Comparison of ENCODE assay signal across 8 cellular contexts in genomic region chrX:85003655-85004244, GRCh38. TPM values are rescaled to one million over a fixed set of nuclear protein-coding genes. Genes with fewer than 3 reads are reported as not detected.
DNase-seq lines count a peak whose midpoint lies in the region; ATAC-seq, FAIRE-seq and TF ChIP-seq lines count a peak whose summit lies in the region.

Gene APOOL, plus strand, starts transcription at chrX:85003877. Its CDS starts 36 bp downstream, at chrX:85003913.

- peak; percentile 40; the same call in 1 of the 2 replicates for TF ChIP-seq POLR2A in A549 (IDR thresholded peaks at IDR 0.05; ENCODE audit: low read length)

- H3K4me3 ChIP-seq in A549 (peak within 1 kb of the TSS; percentile 87), mammary epithelial cell (replicated peaks in 1 of 3; ENCODE audit: insufficient read depth in 1 of 3, low read depth in 2 of 3, low read length in 3 of 3) (peak within 1 kb of the TSS; percentile 55 to 76 (median 62)), smooth muscle cell (peak within 1 kb of the TSS; percentile 83)

- H3K4me2 ChIP-seq in A549 = peak within 1 kb of the TSS; percentile 92
- peak within 1 kb of the TSS; percentile 81 for H3K4me2 ChIP-seq in mammary epithelial cell (ENCODE audit: insufficient read depth, low read depth, low read length)
- H3K4me2 ChIP-seq in smooth muscle cell = peak within 1 kb of the TSS; percentile 87

- DNase-seq in A549 (ENCODE audit: low read depth in 1 of 2, low spot score in 1 of 2) (peak; percentile 55 to 93), NCI-H2171 treated with DMSO at 0.1 percent for 48 hours (lab: John Stamatoyannopoulos, UW) (peak; percentile 88), mammary epithelial cell (peak; percentile 87), iPS-NIHi7 (ENCODE audit: extremely low spot score) (peak; percentile 73), smooth muscle cell (lab: John Stamatoyannopoulos, UW; ENCODE audit: unreplicated experiment) (peak; percentile 12)

- in situ Hi-C loops in mammary epithelial cell (cut with MboI; ENCODE audit: low sequenced_read_pairs in 2 of 2) = no loop called here

- H2AFZ ChIP-seq in mammary epithelial cell (ENCODE audit: low read depth, low read length) (peak within 1 kb of the TSS; percentile 88), smooth muscle cell (ENCODE audit: low read depth) (peak within 1 kb of the TSS; percentile 87)

- H4K20me1 ChIP-seq in mammary epithelial cell (ENCODE audit: insufficient read depth, low read length) (no peaks in the 10 kb centered on the region), smooth muscle cell (ENCODE audit: low read depth) (no peaks in the 10 kb centered on the region)

- 1% methylated on average over 24 of the region's 24 CpGs for WGBS in A549 (ENCODE audit: missing lambda C conversion rate)
- 34% methylated on average over 16 of the region's 24 CpGs for WGBS in mammary epithelial cell (ENCODE audit: low coverage, missing lambda C conversion rate)
- WGBS in smooth muscle cell (ENCODE audit: low lambda C conversion rate) = 51% methylated on average over 24 of the region's 24 CpGs

- H3K4me1 ChIP-seq in A549 (0 out of 3 replicates have a peak, but pooled peaks cover 3% of the 10 kb centered on the region), mammary epithelial cell (ENCODE audit: insufficient read depth, low read length) (no peaks in the 10 kb centered on the region), smooth muscle cell (ENCODE audit: low read depth) (no peaks in the 10 kb centered on the region)

- H3K27ac ChIP-seq in A549 = peak within 1 kb of the TSS; percentile 79 to 89
- H3K27ac ChIP-seq in VCaP = peak within 1 kb of the TSS; percentile 71
- peak within 1 kb of the TSS; percentile 81 for H3K27ac ChIP-seq in mammary epithelial cell (ENCODE audit: insufficient read depth, low read depth, low read length)
- peak within 1 kb of the TSS; percentile 73 for H3K27ac ChIP-seq in smooth muscle cell (ENCODE audit: low read depth)

- H3K9me3 ChIP-seq in A549 (no peaks in the 10 kb centered on the region), mammary epithelial cell (replicated peaks; ENCODE audit: insufficient read depth, low read length) (no peaks in the 10 kb centered on the region), smooth muscle cell (replicated peaks; ENCODE audit: low read depth) (no peaks in the 10 kb centered on the region)

- no peak for TF ChIP-seq EP300 in A549 (IDR thresholded peaks at IDR 0.05)

- CTCF ChIA-PET in A549 (lab: Yijun Ruan, JAX) = interaction anchor here (1.2 kb wide), 1 partner anchor 82 kb away, joined by 3 read pairs; no protein-coding TSS in a partner anchor
- CTCF ChIA-PET in mammary epithelial cell (lab: Charles Lee; ENCODE audit: low non-redundant PET) = no interaction called here

- H3K27me3 ChIP-seq in mammary epithelial cell (ENCODE audit: insufficient read depth, low read length) (no peaks in the 10 kb centered on the region), smooth muscle cell (ENCODE audit: low read depth) (no peaks in the 10 kb centered on the region)

- intact Hi-C loops in mammary epithelial cell (cut with micrococcal nuclease) = loop anchor here (1.0 kb wide), 1 partner anchor 50 kb away; no protein-coding TSS in a partner anchor

- H3F3A ChIP-seq in smooth muscle cell (ENCODE audit: low read depth) = no peaks in the 10 kb centered on the region

- no peak for TF ChIP-seq RAD21 in A549 (conservative IDR thresholded peaks at IDR 0.05 in 1 of 2, IDR thresholded peaks at IDR 0.05 in 1 of 2)

- dilution Hi-C loops in mammary epithelial cell (cut with HindIII; ENCODE audit: low sequenced_read_pairs) = no loop called here

- POLR2A ChIA-PET in A549 (lab: Yijun Ruan, JAX) = no interaction called here

- TF ChIP-seq CTCF in A549 (IDR thresholded peaks at IDR 0.05) = no peak
- TF ChIP-seq CTCF in VCaP (conservative IDR thresholded peaks at IDR 0.05) = no peak
- no peak for TF ChIP-seq CTCF in mammary epithelial cell (conservative IDR thresholded peaks at IDR 0.05 in 1 of 2, IDR thresholded peaks at IDR 0.05 in 1 of 2; ENCODE audit: extremely low read depth in 1 of 2, insufficient read depth in 1 of 2, low read depth in 1 of 2, low read length in 2 of 2)
- TF ChIP-seq CTCF in smooth muscle cell (IDR thresholded peaks at IDR 0.05; ENCODE audit: borderline replicate concordance, insufficient read depth, poor library complexity, severe bottlenecking) = no peak

- no peaks in the 10 kb centered on the region for H3K36me3 ChIP-seq in mammary epithelial cell (ENCODE audit: insufficient read depth, low read length)
- no peaks in the 10 kb centered on the region for H3K36me3 ChIP-seq in smooth muscle cell (ENCODE audit: low read depth)

- H3K79me2 ChIP-seq in mammary epithelial cell (ENCODE audit: insufficient read depth, low read length) (peaks cover 28% of the 10 kb centered on the region), smooth muscle cell (ENCODE audit: low read depth) (peaks cover 13% of the 10 kb centered on the region)

- peak; percentile 100 for FAIRE-seq in A549 (lab: Jason Lieb, UNC)

- H3K9ac ChIP-seq in mammary epithelial cell (ENCODE audit: insufficient read depth, low read length) = peak within 1 kb of the TSS; percentile 88
- H3K9ac ChIP-seq in smooth muscle cell (ENCODE audit: low read depth) = peak within 1 kb of the TSS; percentile 66

- TSS peak; percentile 75 for BruUV-seq in mammary epithelial cell (replicated peaks; lab: Mats Ljungman, UMichigan)

- peak; percentile 98 for ATAC-seq in A549
- peak; percentile 96 for ATAC-seq in GM18867 (IDR thresholded peaks at IDR 0.05; ENCODE audit: unreplicated experiment)
- peak; percentile 93 for ATAC-seq in HG03097 (IDR thresholded peaks at IDR 0.05; ENCODE audit: low FRiP score, unreplicated experiment)

TF ChIP-seq in A549, 52 proteins besides CTCF, POLR2A, EP300 and RAD21 (continues in another document):
- TF ChIP-seq, protein P1, sequence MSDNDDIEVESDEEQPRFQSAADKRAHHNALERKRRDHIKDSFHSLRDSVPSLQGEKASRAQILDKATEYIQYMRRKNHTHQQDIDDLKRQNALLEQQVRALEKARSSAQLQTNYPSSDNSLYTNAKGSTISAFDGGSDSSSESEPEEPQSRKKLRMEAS (IDR thresholded peaks at IDR 0.05) = peak; percentile 22; the same call in 1 of the 2 replicates
- TF ChIP-seq RNF2 (IDR thresholded peaks at IDR 0.05; ENCODE audit: borderline replicate concordance, low read depth) (no peak), HOXA7 (CRISPR knock-in tag; IDR thresholded peaks at IDR 0.05) (no peak), CHD4 (IDR thresholded peaks at IDR 0.05; ENCODE audit: borderline replicate concordance) (no peak), SREBF2 (IDR thresholded peaks at IDR 0.05) (no peak), ZC3H11A (IDR thresholded peaks at IDR 0.05) (no peak), CEBPB (IDR thresholded peaks at IDR 0.05) (no peak), CBX8 (IDR thresholded peaks at IDR 0.05) (no peak), GATA3 (IDR thresholded peaks at IDR 0.05; ENCODE audit: borderline replicate concordance) (no peak), RFX5 (IDR thresholded peaks at IDR 0.05) (0 out of 2 replicates have a peak, but pooled peaks have one; percentile 49), E2F6 (IDR thresholded peaks at IDR 0.05; ENCODE audit: borderline replicate concordance, low read depth) (no peak), REST (IDR thresholded peaks at IDR 0.05) (no peak), CBX2 (IDR thresholded peaks at IDR 0.05; ENCODE audit: borderline replicate concordance, low read depth) (no peak), NR3C1 (IDR thresholded peaks at IDR 0.05) (no peak), ZSCAN20 (CRISPR knock-in tag; IDR thresholded peaks at IDR 0.05) (no peak)
- TF ChIP-seq, protein P2, sequence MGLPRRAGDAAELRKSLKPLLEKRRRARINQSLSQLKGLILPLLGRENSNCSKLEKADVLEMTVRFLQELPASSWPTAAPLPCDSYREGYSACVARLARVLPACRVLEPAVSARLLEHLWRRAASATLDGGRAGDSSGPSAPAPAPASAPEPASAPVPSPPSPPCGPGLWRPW (IDR thresholded peaks at IDR 0.05) = no peak

RNA-seq across cellular contexts. Expression of gene APOOL, which starts in this region (rescaled TPM):
- 10.7 and 14.1 TPM in 2 replicates for polyA plus RNA-seq in A549 (2011; rRNA removed)
- 2.3 and 2.4 TPM in 2 replicates for polyA plus RNA-seq in A549 (2012; cell fraction: cytosol; rRNA removed)
- polyA plus RNA-seq in A549 (2012; cell fraction: nucleus; rRNA removed) = 1.2 and 2.2 TPM in 2 replicates
- polyA plus RNA-seq in A549 (2017; fragmentation: RNase III; extraction: RNeasy Plus Mini Kit Qiagen cat#74134 plus additional on column Dnase treatment) = 10.3 to 11.6 TPM (median 10.3 TPM) in 3 replicates
- polyA minus RNA-seq in A549 (2011; rRNA and poly(A)+ RNA removed) = 5.9 and 6.6 TPM in 2 replicates
- total RNA-seq in mammary epithelial cell = 10 to 100 TPM; 11.3 to 20.6 TPM
- polyA plus RNA-seq in mammary epithelial cell = 2.8 TPM
- 23.7 TPM for polyA minus RNA-seq in mammary epithelial cell
- total RNA-seq in smooth muscle cell = 16.0 and 17.0 TPM in 2 replicates
- polyA plus RNA-seq in smooth muscle cell = 1.8 and 1.9 TPM in 2 replicates

Comparison
In these comparisons a context has a peak if more than half of its experiments do, and no peak if none do; other contexts are left out.
1. Peak in every context shown above with its lines: DNase-seq, ATAC-seq, H3K4me3 ChIP-seq and H3K27ac ChIP-seq.
2. DNase-seq: peak in every context shown above with its lines; median percentile 88 in NCI-H2171 treated with DMSO at 0.1 percent for 48 hours; 87 in mammary epithelial cell; 74 in A549; 73 in iPS-NIHi7; 12 in smooth muscle cell.